Comparison of ENCODE assay signal across 23 cellular contexts in the genomic region with DNA sequence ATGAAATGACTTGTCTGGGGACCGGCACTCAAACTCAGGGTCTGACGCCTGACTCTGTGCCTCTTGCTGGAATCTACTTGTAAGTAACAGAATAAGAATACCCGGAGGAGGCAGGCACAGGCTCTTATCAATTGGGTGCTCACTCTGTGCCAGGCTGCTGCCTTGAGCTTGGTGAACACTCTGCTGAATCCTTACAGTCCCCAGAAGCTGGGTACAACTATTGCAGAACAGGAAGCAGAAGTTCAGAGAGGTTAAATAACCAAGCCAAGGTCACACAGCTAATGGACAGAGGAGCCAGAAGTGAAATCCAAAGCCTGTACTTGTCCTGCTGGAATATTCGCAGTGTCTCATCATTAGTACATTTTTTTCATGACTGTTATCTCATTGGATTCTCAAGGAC.
DNase-seq lines count a peak whose midpoint lies in the region; ATAC-seq, FAIRE-seq and TF ChIP-seq lines count a peak whose summit lies in the region.
"Had no signal": no experiment of that assay in that cellular context is flagged by ENCODE, and none has a peak within 500 bp of the region (broad histone marks: within the 10 kb centered on the region; RNA-seq: fewer than 3 reads in every experiment).

No MANE protein-coding gene starts in this region.

- H3K9me3 ChIP-seq in A549: no peaks in the 10 kb centered on the region
- H3K9me3 ChIP-seq in adrenal gland (replicated peaks in 1 of 3): no peaks in the 10 kb centered on the region
- no peaks in the 10 kb centered on the region for H3K9me3 ChIP-seq in neural progenitor cell (ENCODE audit: low read depth)

- H3K4me1 ChIP-seq in A549: 0 out of 3 replicates have a peak, but pooled peaks cover 4% of the 10 kb centered on the region
- peaks cover 0 to 31% of the 10 kb centered on the region in 2 donors for H3K4me1 ChIP-seq in adrenal gland (replicated peaks in 1 of 2)
- H3K4me1 ChIP-seq in neural progenitor cell: peaks cover 84% of the 10 kb centered on the region

- H2AFZ ChIP-seq in neural progenitor cell (replicated peaks): no peak overlapping the region

- H3K36me3 Mint-ChIP-seq in neural progenitor cell: no peaks in the 10 kb centered on the region
- H3K36me3 Mint-ChIP-seq in activated CD4-positive, alpha-beta memory T cell treated with anti-CD3 and anti-CD28 coated beads for 36 hours: no peaks in the 10 kb centered on the region
- H3K36me3 Mint-ChIP-seq: CD14-positive monocyte had no signal

- H3K36me3 ChIP-seq in adrenal gland (replicated peaks in 1 of 2) (no peaks in the 10 kb centered on the region), neural progenitor cell (no peaks in the 10 kb centered on the region)

- POLR2A ChIA-PET in A549 (lab: Yijun Ruan, JAX): no interaction called here
- POLR2A ChIA-PET in activated CD4-positive, alpha-beta memory T cell treated with anti-CD3 and anti-CD28 coated beads for 36 hours (lab: Charles Lee): no interaction called here

- no peak for FAIRE-seq in A549 (lab: Jason Lieb, UNC)
- FAIRE-seq: D721Med, GM18507, GM19239 had no signal

- H3K4me2 ChIP-seq in A549: no peak overlapping the region
- H3K4me2 ChIP-seq in neural progenitor cell: no peak overlapping the region
- H3K4me2 ChIP-seq: KMS-11 had no signal

- peaks cover 17% of the 10 kb centered on the region for H4K20me1 ChIP-seq in neural progenitor cell (ENCODE audit: low read depth)

- H3K4me1 Mint-ChIP-seq in neural progenitor cell: peaks cover 79% of the 10 kb centered on the region
- no peaks in the 10 kb centered on the region for H3K4me1 Mint-ChIP-seq in activated CD4-positive, alpha-beta memory T cell treated with anti-CD3 and anti-CD28 coated beads for 36 hours (ENCODE audit: low read depth)
- H3K4me1 Mint-ChIP-seq: B cell, CD14-positive monocyte had no signal

- H3K79me2 ChIP-seq in neural progenitor cell (ENCODE audit: low read depth): peaks cover 11% of the 10 kb centered on the region

- TF ChIP-seq EP300 in A549 (IDR thresholded peaks at IDR 0.05): no peak

- H3K27ac Mint-ChIP-seq in neural progenitor cell: peak overlapping the region; percentile 79
- no peak overlapping the region for H3K27ac Mint-ChIP-seq in activated CD4-positive, alpha-beta memory T cell treated with anti-CD3 and anti-CD28 coated beads for 36 hours
- H3K27ac Mint-ChIP-seq: B cell had no signal

- 100% methylated on average over 1 of the region's 4 CpGs for WGBS in A549 (ENCODE audit: missing lambda C conversion rate)
- WGBS in adrenal gland, 4 donors: 39 to 61% (median 47%) methylated on average over 4 of the region's 4 CpGs

- peaks cover 2% of the 10 kb centered on the region for H3K27me3 Mint-ChIP-seq in neural progenitor cell (ENCODE audit: insufficient read depth, low read depth)
- peaks cover 2% of the 10 kb centered on the region for H3K27me3 Mint-ChIP-seq in activated CD4-positive, alpha-beta memory T cell treated with anti-CD3 and anti-CD28 coated beads for 36 hours
- H3K27me3 Mint-ChIP-seq: B cell had no signal

- H3K27ac ChIP-seq in A549 (no peak overlapping the region), adrenal gland (peak overlapping the region in 2 of 5 donors; percentile 47 to 71), neural progenitor cell (no peak overlapping the region)
- H3K27ac ChIP-seq: KMS-11 had no signal

- peaks cover 49% of the 10 kb centered on the region for H3F3A ChIP-seq in neural progenitor cell (ENCODE audit: low read depth)

- CTCF ChIA-PET in A549 (lab: Yijun Ruan, JAX): interaction anchor here (2.1 kb wide), 1 partner anchor 12 kb away, joined by 4 read pairs; no protein-coding TSS in a partner anchor
- CTCF ChIA-PET in activated CD4-positive, alpha-beta memory T cell treated with anti-CD3 and anti-CD28 coated beads for 36 hours (lab: Charles Lee): no interaction called here

- no peaks in the 10 kb centered on the region for H3K9me3 Mint-ChIP-seq in neural progenitor cell
- H3K9me3 Mint-ChIP-seq in activated CD4-positive, alpha-beta memory T cell treated with anti-CD3 and anti-CD28 coated beads for 36 hours: no peaks in the 10 kb centered on the region
- H3K9me3 Mint-ChIP-seq: CD14-positive monocyte had no signal

- TF ChIP-seq POLR2A in A549 (IDR thresholded peaks at IDR 0.05; ENCODE audit: low read length): no peak
- TF ChIP-seq POLR2A in adrenal gland (IDR thresholded peaks at IDR 0.05): no peak

- no peak for TF ChIP-seq CTCF in A549 (IDR thresholded peaks at IDR 0.05)
- TF ChIP-seq CTCF in adrenal gland (IDR thresholded peaks at IDR 0.05): no peak
- no peak for TF ChIP-seq CTCF in foreskin fibroblast (IDR thresholded peaks at IDR 0.05; ENCODE audit: low read depth, low read length)
- TF ChIP-seq CTCF in neural progenitor cell (IDR thresholded peaks at IDR 0.05): no peak

- DNase-seq in A549 (ENCODE audit: low read depth in 1 of 2, low spot score in 1 of 2) (no peak), adrenal gland (peak in 5 of 7 donors; percentile 23 to 61 (median 38)), foreskin fibroblast (peak; percentile 24 to 30), neural progenitor cell (ENCODE audit: low spot score) (no peak), NCI-H2196 treated with DMSO at 0.1 percent for 48 hours (lab: John Stamatoyannopoulos, UW; ENCODE audit: unreplicated experiment) (no peak)
- DNase-seq in activated CD4-positive, CD25-positive, alpha-beta regulatory T cell (lab: John Stamatoyannopoulos, UW): no peak
- no peak for DNase-seq in activated CD4-positive, alpha-beta memory T cell treated with anti-CD3 and anti-CD28 coated beads for 36 hours
- DNase-seq: DMS53, GDM1, NCI-H1092 treated with DMSO at 0.1 percent for 48 hours, NCI-H146, NCI-H2029, NCI-H345, NCI-H524, NCI-H774 had no signal

- ATAC-seq in A549: no peak
- ATAC-seq: Panc1, SK-N-SH treated with all-trans-retinoic acid at 6 μM for 48 hours had no signal

- no peak overlapping the region for H3K4me3 Mint-ChIP-seq in neural progenitor cell
- no peak overlapping the region for H3K4me3 Mint-ChIP-seq in activated CD4-positive, alpha-beta memory T cell treated with anti-CD3 and anti-CD28 coated beads for 36 hours
- H3K4me3 Mint-ChIP-seq: B cell, CD14-positive monocyte had no signal

- H3K4me3 ChIP-seq in A549 (no peak overlapping the region), adrenal gland (no peak overlapping the region), foreskin fibroblast (ENCODE audit: low read depth in 1 of 2, low read length in 2 of 2) (no peak overlapping the region), neural progenitor cell (no peak overlapping the region)

- TF ChIP-seq RAD21 in A549 (conservative IDR thresholded peaks at IDR 0.05 in 1 of 2, IDR thresholded peaks at IDR 0.05 in 1 of 2): no peak

- intact Hi-C loops in adrenal gland (cut with DNase I): no loop called here
- intact Hi-C loops in activated CD4-positive, alpha-beta memory T cell treated with anti-CD3 and anti-CD28 coated beads for 36 hours (cut with micrococcal nuclease): no loop called here

- H3K27me3 ChIP-seq in adrenal gland: no peaks in the 10 kb centered on the region
- no peaks in the 10 kb centered on the region for H3K27me3 ChIP-seq in neural progenitor cell

- no peak overlapping the region for H3K9ac ChIP-seq in neural progenitor cell
- H3K9ac ChIP-seq: KMS-11 had no signal

TF ChIP-seq in A549, 52 proteins besides CTCF, POLR2A, EP300 and RAD21:
- TF ChIP-seq ESRRA (IDR thresholded peaks at IDR 0.05; ENCODE audit: borderline replicate concordance, low read length) (no peak), RFX5 (IDR thresholded peaks at IDR 0.05) (no peak), ZFP36 (IDR thresholded peaks at IDR 0.05; ENCODE audit: borderline replicate concordance, partially characterized antibody) (peak; percentile 4), HOXB13 (CRISPR knock-in tag; IDR thresholded peaks at IDR 0.05; ENCODE audit: low read depth) (no peak)
- TF ChIP-seq, protein P1, sequence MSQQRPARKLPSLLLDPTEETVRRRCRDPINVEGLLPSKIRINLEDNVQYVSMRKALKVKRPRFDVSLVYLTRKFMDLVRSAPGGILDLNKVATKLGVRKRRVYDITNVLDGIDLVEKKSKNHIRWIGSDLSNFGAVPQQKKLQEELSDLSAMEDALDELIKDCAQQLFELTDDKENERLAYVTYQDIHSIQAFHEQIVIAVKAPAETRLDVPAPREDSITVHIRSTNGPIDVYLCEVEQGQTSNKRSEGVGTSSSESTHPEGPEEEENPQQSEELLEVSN (IDR thresholded peaks at IDR 0.05; ENCODE audit: borderline replicate concordance, low read depth): no peak
- TF ChIP-seq, protein P2, sequence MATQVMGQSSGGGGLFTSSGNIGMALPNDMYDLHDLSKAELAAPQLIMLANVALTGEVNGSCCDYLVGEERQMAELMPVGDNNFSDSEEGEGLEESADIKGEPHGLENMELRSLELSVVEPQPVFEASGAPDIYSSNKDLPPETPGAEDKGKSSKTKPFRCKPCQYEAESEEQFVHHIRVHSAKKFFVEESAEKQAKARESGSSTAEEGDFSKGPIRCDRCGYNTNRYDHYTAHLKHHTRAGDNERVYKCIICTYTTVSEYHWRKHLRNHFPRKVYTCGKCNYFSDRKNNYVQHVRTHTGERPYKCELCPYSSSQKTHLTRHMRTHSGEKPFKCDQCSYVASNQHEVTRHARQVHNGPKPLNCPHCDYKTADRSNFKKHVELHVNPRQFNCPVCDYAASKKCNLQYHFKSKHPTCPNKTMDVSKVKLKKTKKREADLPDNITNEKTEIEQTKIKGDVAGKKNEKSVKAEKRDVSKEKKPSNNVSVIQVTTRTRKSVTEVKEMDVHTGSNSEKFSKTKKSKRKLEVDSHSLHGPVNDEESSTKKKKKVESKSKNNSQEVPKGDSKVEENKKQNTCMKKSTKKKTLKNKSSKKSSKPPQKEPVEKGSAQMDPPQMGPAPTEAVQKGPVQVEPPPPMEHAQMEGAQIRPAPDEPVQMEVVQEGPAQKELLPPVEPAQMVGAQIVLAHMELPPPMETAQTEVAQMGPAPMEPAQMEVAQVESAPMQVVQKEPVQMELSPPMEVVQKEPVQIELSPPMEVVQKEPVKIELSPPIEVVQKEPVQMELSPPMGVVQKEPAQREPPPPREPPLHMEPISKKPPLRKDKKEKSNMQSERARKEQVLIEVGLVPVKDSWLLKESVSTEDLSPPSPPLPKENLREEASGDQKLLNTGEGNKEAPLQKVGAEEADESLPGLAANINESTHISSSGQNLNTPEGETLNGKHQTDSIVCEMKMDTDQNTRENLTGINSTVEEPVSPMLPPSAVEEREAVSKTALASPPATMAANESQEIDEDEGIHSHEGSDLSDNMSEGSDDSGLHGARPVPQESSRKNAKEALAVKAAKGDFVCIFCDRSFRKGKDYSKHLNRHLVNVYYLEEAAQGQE (IDR thresholded peaks at IDR 0.05): no peak

Comparison
In these comparisons a context has a peak if more than half of its experiments do, and no peak if none do; other contexts are left out.
1. DNase-seq: peak in adrenal gland (5 of 7) and foreskin fibroblast (2 of 2); none in A549 (0 of 2), neural progenitor cell (single experiment), activated CD4-positive, CD25-positive, alpha-beta regulatory T cell (0 of 4), activated CD4-positive, alpha-beta memory T cell treated with anti-CD3 and anti-CD28 coated beads for 36 hours (single experiment) and NCI-H2196 treated with DMSO at 0.1 percent for 48 hours (single experiment).